Comparison of ENCODE assay signal across 8 cellular contexts in genomic region chr12:132144115-132145071, GRCh38. TPM values are rescaled to one million over a fixed set of nuclear protein-coding genes. Genes with fewer than 3 reads are reported as not detected.
DNase-seq lines count a peak whose midpoint lies in the region; ATAC-seq and TF ChIP-seq lines count a peak whose summit lies in the region.

A gene with protein sequence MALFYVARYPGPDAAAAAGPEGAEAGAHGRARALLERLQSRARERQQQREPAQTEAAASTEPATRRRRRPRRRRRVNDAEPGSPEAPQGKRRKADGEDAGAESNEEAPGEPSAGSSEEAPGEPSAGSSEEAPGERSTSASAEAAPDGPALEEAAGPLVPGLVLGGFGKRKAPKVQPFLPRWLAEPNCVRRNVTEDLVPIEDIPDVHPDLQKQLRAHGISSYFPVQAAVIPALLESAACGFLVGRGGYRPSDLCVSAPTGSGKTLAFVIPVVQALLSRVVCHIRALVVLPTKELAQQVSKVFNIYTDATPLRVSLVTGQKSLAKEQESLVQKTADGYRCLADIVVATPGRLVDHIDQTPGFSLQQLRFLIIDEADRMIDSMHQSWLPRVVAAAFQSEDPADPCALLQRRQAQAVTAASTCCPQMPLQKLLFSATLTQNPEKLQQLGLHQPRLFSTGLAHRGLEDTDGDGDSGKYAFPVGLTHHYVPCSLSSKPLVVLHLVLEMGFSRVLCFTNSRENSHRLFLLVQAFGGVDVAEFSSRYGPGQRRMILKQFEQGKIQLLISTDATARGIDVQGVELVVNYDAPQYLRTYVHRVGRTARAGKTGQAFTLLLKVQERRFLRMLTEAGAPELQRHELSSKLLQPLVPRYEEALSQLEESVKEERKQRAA (minus strand): TSS chr12:132144319. CDS start chr12:132144296, 23 bp downstream.
NOC4L (plus strand) TSS chr12:132144457; CDS start chr12:132144489, 32 bp downstream.

- ATAC-seq in GM21360 (IDR thresholded peaks at IDR 0.05; ENCODE audit: unreplicated experiment): peak; percentile 84

- H3K27me3 ChIP-seq in Caco-2 (replicated peaks; ENCODE audit: control insufficient read depth, insufficient read depth, low read length) (no peaks in the 10 kb centered on the region), endodermal cell (ENCODE audit: control insufficient read depth, insufficient read depth, low read length, poor library complexity, severe bottlenecking) (no peaks in the 10 kb centered on the region)

- peaks cover 55% of the 10 kb centered on the region for H3K36me3 Mint-ChIP-seq in Caco-2 (ENCODE audit: insufficient read depth, unreplicated experiment)
- H3K36me3 Mint-ChIP-seq in endodermal cell (ENCODE audit: low read depth): peaks cover 41% of the 10 kb centered on the region

- H3K4me1 Mint-ChIP-seq in Caco-2 (ENCODE audit: low read depth, unreplicated experiment): no peaks in the 10 kb centered on the region
- peaks cover 9% of the 10 kb centered on the region for H3K4me1 Mint-ChIP-seq in endodermal cell

- intact Hi-C loops in Caco-2 (cut with micrococcal nuclease; ENCODE audit: unreplicated experiment): loop anchor here (2.0 kb wide), 1 partner anchor 60 kb away; no protein-coding TSS in a partner anchor

- H3K4me1 ChIP-seq in Caco-2 (peaks cover 6% of the 10 kb centered on the region), endodermal cell (ENCODE audit: control insufficient read depth, insufficient read depth, low read length) (peaks cover 2% of the 10 kb centered on the region)

- H3K9me3 Mint-ChIP-seq in Caco-2 (ENCODE audit: unreplicated experiment) (no peaks in the 10 kb centered on the region), endodermal cell (peaks cover 2% of the 10 kb centered on the region)

- H3K4me3 ChIP-seq in Caco-2 (ENCODE audit: low read depth, low read length): peak within 1 kb of the TSS; percentile 90
- H3K4me3 ChIP-seq in endodermal cell (ENCODE audit: low read length): peak within 1 kb of the TSS; percentile 83

- CTCF ChIA-PET in Caco-2 (lab: Charles Lee): interaction anchor here (1.1 kb wide), 1 partner anchor 10 kb away, joined by 4 read pairs; no protein-coding TSS in a partner anchor

- H3K27me3 Mint-ChIP-seq in Caco-2 (ENCODE audit: insufficient read depth, unreplicated experiment) (no peaks in the 10 kb centered on the region), endodermal cell (ENCODE audit: insufficient read depth) (peaks cover 2% of the 10 kb centered on the region)

- POLR2A ChIA-PET in Caco-2 (lab: Charles Lee): no interaction called here

- no peaks in the 10 kb centered on the region; the same call in none of the 2 replicates for H3K36me3 ChIP-seq in Caco-2 (ENCODE audit: control insufficient read depth, insufficient read depth, low read length)
- peaks cover 37% of the 10 kb centered on the region for H3K36me3 ChIP-seq in endodermal cell (ENCODE audit: control insufficient read depth, insufficient read depth, low read length)

- H3K4me3 Mint-ChIP-seq in Caco-2 (ENCODE audit: unreplicated experiment): peak within 1 kb of the TSS; percentile 85
- H3K4me3 Mint-ChIP-seq in endodermal cell: peak within 1 kb of the TSS; percentile 78

- H3K27ac Mint-ChIP-seq in Caco-2 (ENCODE audit: unreplicated experiment): peak within 1 kb of the TSS; percentile 89
- peak within 1 kb of the TSS; percentile 88 for H3K27ac Mint-ChIP-seq in endodermal cell

- TF ChIP-seq CTCF in Caco-2 (IDR thresholded peaks at IDR 0.05; ENCODE audit: insufficient read depth in 1 of 2, low read depth in 1 of 2, low read length in 1 of 2, severe bottlenecking in 1 of 2, unreplicated experiment in 1 of 2) (no peak), endodermal cell (conservative IDR thresholded peaks at IDR 0.05) (no peak)

- H3K27ac ChIP-seq in endodermal cell (ENCODE audit: low read depth, low read length): peak within 1 kb of the TSS; percentile 77

- peak within 1 kb of the TSS; percentile 75 for H3K9ac ChIP-seq in endodermal cell (ENCODE audit: extremely low read depth, low read length, poor library complexity, severe bottlenecking)

- no TSS peak for BruUV-seq in Caco-2 (replicated peaks; lab: Mats Ljungman, UMichigan)

- H3K9me3 ChIP-seq in Caco-2 (no peaks in the 10 kb centered on the region), endodermal cell (ENCODE audit: control insufficient read depth, low read length) (no peaks in the 10 kb centered on the region)

- 0 to 1% methylated on average over 40 to 113 of the region's 113 CpGs for WGBS in endodermal cell (ENCODE audit: insufficient coverage in 1 of 2, insufficient read length in 1 of 2), 2 experiments

- DNase-seq in Caco-2 (peak; percentile 92 to 96), HT1080 (ENCODE audit: low read depth) (peak; percentile 89), NOMO-1 treated with dmso at 0.1 percent for 144 hours (lab: John Stamatoyannopoulos, UW; ENCODE audit: unreplicated experiment) (peak; percentile 88), endodermal cell (peak; percentile 99), mesenteric fat pad (ENCODE audit: low spot score) (peak; percentile 98)
- DNase-seq in activated CD8-positive, alpha-beta memory T cell treated with anti-CD3 and anti-CD28 coated beads for 48 hours (ENCODE audit: low read depth in 2 of 3, low spot score in 2 of 3): peak; percentile 94 to 98 (median 97)
- peak; percentile 92 for DNase-seq in stimulated activated CD8-positive, alpha-beta memory T cell treated with anti-CD3 and anti-CD28 coated beads, Interleukin-15, amount 100 ng/mL, for 1 hour (ENCODE audit: low read depth)

RNA-seq across cellular contexts. Expression of the first gene that starts in this region (rescaled TPM):
- total RNA-seq in Caco-2 (2022) (35.5 and 40.4 TPM in 2 replicates), endodermal cell (10 to 100 TPM; 31.5 to 33.8 TPM), mesenteric fat pad (15.1 TPM)
- total RNA-seq in HT1080 (2014; rRNA removed; shearing (Covaris generic)): 10.5 and 11.8 TPM in 2 replicates
- polyA plus RNA-seq in HT1080 (2015; cell fraction: cytosol; rRNA removed): 5.6 and 6.6 TPM in 2 replicates
- 34.2 and 56.3 TPM in 2 replicates for polyA plus RNA-seq in HT1080 (2015; cell fraction: nucleus; rRNA removed)
- polyA plus RNA-seq in endodermal cell (2013, experiment 1 of 2): 16.9 TPM
- 13.9 TPM for polyA plus RNA-seq in endodermal cell (2013, experiment 2 of 2)

RNA-seq across cellular contexts. Expression of gene NOC4L, which starts in this region (rescaled TPM):
- total RNA-seq in Caco-2 (2022) (39.6 and 40.7 TPM in 2 replicates), endodermal cell (10 to 100 TPM; 22.7 to 32.7 TPM), mesenteric fat pad (14.6 TPM)
- 29.5 and 37.5 TPM in 2 replicates for total RNA-seq in HT1080 (2014; rRNA removed; shearing (Covaris generic))
- polyA plus RNA-seq in HT1080 (2015; cell fraction: cytosol; rRNA removed): 25.7 and 32.8 TPM in 2 replicates
- 30.2 and 31.2 TPM in 2 replicates for polyA plus RNA-seq in HT1080 (2015; cell fraction: nucleus; rRNA removed)
- 25.4 TPM for polyA plus RNA-seq in endodermal cell (2013, experiment 1 of 2)
- polyA plus RNA-seq in endodermal cell (2013, experiment 2 of 2): 23.8 TPM

Comparison
In these comparisons a context has a peak if more than half of its experiments do, and no peak if none do; other contexts are left out.
1. Peak in every context shown above with its lines: DNase-seq, ATAC-seq, H3K4me3 ChIP-seq and H3K27ac ChIP-seq.